Comparison of ENCODE assay signal across 8 cellular contexts in genomic region chr2:105337122-105338019, GRCh38. TPM values are rescaled to one million over a fixed set of nuclear protein-coding genes. Genes with fewer than 3 reads are reported as not detected.
DNase-seq lines count a peak whose midpoint lies in the region; TF ChIP-seq lines count a peak whose summit lies in the region.

C2orf49 (plus strand) TSS chr2:105337540; CDS start chr2:105337588, 48 bp downstream.

- TF ChIP-seq POLR2A in Raji (IDR thresholded peaks at IDR 0.05; ENCODE audit: insufficient read depth, low read depth, low read length), result peak; percentile 62

- H3K4me3 Mint-ChIP-seq in nephron, result peak within 1 kb of the TSS; percentile 98 to 100 (median 98)
- peak within 1 kb of the TSS; percentile 98 for H3K4me3 Mint-ChIP-seq in stimulated activated naive CD8-positive, alpha-beta T cell treated with anti-CD3 and anti-CD28 coated beads, Interleukin-15, Interleukin-2, amounts not matched to agents 100 ng/mL and 50 ng/mL, for 24 hours

- H3K27me3 Mint-ChIP-seq in nephron (ENCODE audit: low read depth), result no peaks in the 10 kb centered on the region
- H3K27me3 Mint-ChIP-seq in stimulated activated naive CD8-positive, alpha-beta T cell treated with anti-CD3 and anti-CD28 coated beads, Interleukin-15, Interleukin-2, amounts not matched to agents 100 ng/mL and 50 ng/mL, for 24 hours, result no peaks in the 10 kb centered on the region

- no peaks in the 10 kb centered on the region for H3K27me3 ChIP-seq in H7 (ENCODE audit: control insufficient read depth, insufficient read depth, low read length)

- peaks cover 13% of the 10 kb centered on the region for H3K36me3 Mint-ChIP-seq in nephron (ENCODE audit: low read depth)
- peaks cover 49% of the 10 kb centered on the region for H3K36me3 Mint-ChIP-seq in stimulated activated naive CD8-positive, alpha-beta T cell treated with anti-CD3 and anti-CD28 coated beads, Interleukin-15, Interleukin-2, amounts not matched to agents 100 ng/mL and 50 ng/mL, for 24 hours (ENCODE audit: low read depth)

- peaks cover 5% of the 10 kb centered on the region for H3K36me3 ChIP-seq in H7 (replicated peaks; ENCODE audit: control insufficient read depth, insufficient read depth, low read length)

- peak; percentile 89 for DNase-seq in ELR (ENCODE audit: low read depth)
- DNase-seq in H7, result peak; percentile 92
- DNase-seq in M059J (ENCODE audit: low read depth), result peak; percentile 83
- DNase-seq in activated T-helper 9 cell treated with anti-CD3 and anti-CD28 coated beads, Interleukin-2, amount 50 U/mL, for 16 hours (ENCODE audit: low read depth), result peak; percentile 86
- peak; percentile 47 for DNase-seq in fibroblast of the conjunctiva (ENCODE audit: low read depth)

- no peak for TF ChIP-seq CTCF in nephron (IDR thresholded peaks at IDR 0.05; ENCODE audit: unreplicated experiment in 3 of 3)

- H3K4me1 Mint-ChIP-seq in nephron, result peaks cover 27% of the 10 kb centered on the region
- H3K4me1 Mint-ChIP-seq in stimulated activated naive CD8-positive, alpha-beta T cell treated with anti-CD3 and anti-CD28 coated beads, Interleukin-15, Interleukin-2, amounts not matched to agents 100 ng/mL and 50 ng/mL, for 24 hours (ENCODE audit: low read depth), result peaks cover 41% of the 10 kb centered on the region

- H3K4me3 ChIP-seq in H7 (ENCODE audit: insufficient read depth, low read depth, low read length), result peak within 1 kb of the TSS; percentile 86

- peak within 1 kb of the TSS; percentile 100 for H3K27ac Mint-ChIP-seq in nephron
- peak within 1 kb of the TSS; percentile 100 for H3K27ac Mint-ChIP-seq in stimulated activated naive CD8-positive, alpha-beta T cell treated with anti-CD3 and anti-CD28 coated beads, Interleukin-15, Interleukin-2, amounts not matched to agents 100 ng/mL and 50 ng/mL, for 24 hours

- H3K9me3 Mint-ChIP-seq in nephron, result no peaks in the 10 kb centered on the region
- no peaks in the 10 kb centered on the region for H3K9me3 Mint-ChIP-seq in stimulated activated naive CD8-positive, alpha-beta T cell treated with anti-CD3 and anti-CD28 coated beads, Interleukin-15, Interleukin-2, amounts not matched to agents 100 ng/mL and 50 ng/mL, for 24 hours

RNA-seq across cellular contexts. Expression of gene C2orf49, which starts in this region (rescaled TPM):
- total RNA-seq in H7 (2014; rRNA removed; shearing (Covaris generic)), result 8.4 and 11.4 TPM in 2 replicates
- total RNA-seq in M059J (2014; rRNA removed; shearing (Covaris generic)), result 19.2 and 22.0 TPM in 2 replicates

Comparison
In these comparisons a context has a peak if more than half of its experiments do, and no peak if none do; other contexts are left out.
1. Peak in every context shown above with its lines: DNase-seq and H3K4me3 ChIP-seq.